17 cellular contexts compared by ENCODE assay signal in genomic region chr7:24038993-24039392, GRCh38.
DNase-seq lines count a peak whose midpoint lies in the region; ATAC-seq and TF ChIP-seq lines count a peak whose summit lies in the region.
"Had no signal": no experiment of that assay in that cellular context is flagged by ENCODE, and none has a peak within 500 bp of the region (broad histone marks: within the 10 kb centered on the region; RNA-seq: fewer than 3 reads in every experiment).

No MANE protein-coding gene starts in this region.

- H3K36me3 ChIP-seq in gastrocnemius medialis = no peaks in the 10 kb centered on the region

- no peaks in the 10 kb centered on the region for H3K27me3 ChIP-seq in gastrocnemius medialis

- H3K4me1 ChIP-seq in gastrocnemius medialis = no peaks in the 10 kb centered on the region

- in situ Hi-C loops in gastrocnemius medialis (cut with MboI; ENCODE audit: low sequenced_read_pairs in 4 of 4) = no loop called here

- intact Hi-C loops in gastrocnemius medialis (cut with DNase I; ENCODE audit: low total_unique reads) = no loop called here

- H3K4me3 ChIP-seq in gastrocnemius medialis = no peak overlapping the region

- TF ChIP-seq POLR2A in gastrocnemius medialis (IDR thresholded peaks at IDR 0.05) = no peak

- H3K9me3 ChIP-seq in gastrocnemius medialis = no peaks in the 10 kb centered on the region

- TF ChIP-seq CTCF in gastrocnemius medialis (IDR thresholded peaks at IDR 0.05 in 4 of 5, conservative IDR thresholded peaks at IDR 0.05 in 1 of 5) = no peak

- DNase-seq in Ammon's horn (ENCODE audit: low spot score) = peak; percentile 23
- peak; percentile 83 for DNase-seq in NCI-H1105 treated with DMSO at 0.1 percent for 48 hours (lab: John Stamatoyannopoulos, UW)
- DNase-seq in NCI-H2171 treated with DMSO at 0.1 percent for 48 hours (lab: John Stamatoyannopoulos, UW) = peak; percentile 88
- DNase-seq in inferior parietal cortex (ENCODE audit: extremely low spot score) = peak; percentile 4
- DNase-seq in gastrocnemius medialis = no peak
- no peak for DNase-seq in SIG-M5 (lab: John Stamatoyannopoulos, UW)
- no peak for DNase-seq in NCI-H1417 treated with DMSO at 0.1 percent for 48 hours (lab: John Stamatoyannopoulos, UW)
- DNase-seq: COR-L47, GDM1, HCEC 1CT, Karpas-422, NCI-H1930, NCI-H345, NCI-H748 treated with DMSO at 0.1 percent for 48 hours, RPMI8226, T-cell had no signal

- ATAC-seq in gastrocnemius medialis = no peak
- no peak for ATAC-seq in HG03135 (IDR thresholded peaks at IDR 0.05; ENCODE audit: unreplicated experiment)
- ATAC-seq: T-cell had no signal

- no peak overlapping the region for H3K27ac ChIP-seq in gastrocnemius medialis

Comparison
In these comparisons a context has a peak if more than half of its experiments do, and no peak if none do; other contexts are left out.
1. DNase-seq: peak in Ammon's horn (single experiment), NCI-H1105 treated with DMSO at 0.1 percent for 48 hours (single experiment), NCI-H2171 treated with DMSO at 0.1 percent for 48 hours (single experiment) and inferior parietal cortex (single experiment); none in gastrocnemius medialis (0 of 2), SIG-M5 (single experiment) and NCI-H1417 treated with DMSO at 0.1 percent for 48 hours (single experiment).